Comparison of ENCODE assay signal across 9 cellular contexts in genomic region chr11:111097191-111097590, GRCh38.
A peak's percentile ranks its signal among the peaks of the same experiment; 100 is the strongest.
DNase-seq lines count a peak whose midpoint lies in the region; ATAC-seq and TF ChIP-seq lines count a peak whose summit lies in the region.
"Had no signal": no experiment of that assay in that cellular context is flagged by ENCODE, and none has a peak within 500 bp of the region (broad histone marks: within the 10 kb centered on the region; RNA-seq: fewer than 3 reads in every experiment).

No MANE protein-coding gene starts in this region.

- no peak overlapping the region for H3K27ac Mint-ChIP-seq in IgD-negative memory B cell

- peaks cover 1 to 3% (median 2%) of the 10 kb centered on the region in 3 donors for H3K9me3 Mint-ChIP-seq in IgD-negative memory B cell

- TF ChIP-seq CTCF in AG04450 (IDR thresholded peaks at IDR 0.05; ENCODE audit: low read depth, low read length), result no peak
- no peak for TF ChIP-seq CTCF in coronary artery (IDR thresholded peaks at IDR 0.05)
- TF ChIP-seq CTCF in mucosa of descending colon (IDR thresholded peaks at IDR 0.05), result no peak

- CTCF ChIA-PET in AG04450 (lab: Charles Lee), result interaction anchor here (0.7 kb wide), 1 partner anchor 229 kb away, joined by 9 read pairs; no protein-coding TSS in a partner anchor

- POLR2A ChIA-PET in AG04450 (lab: Yijun Ruan, JAX), result no interaction called here

- peak overlapping the region; percentile 68 to 80 (median 72) for H3K4me3 Mint-ChIP-seq in IgD-negative memory B cell

- H3K4me3 ChIP-seq in AG04450 (ENCODE audit: low read depth, low read length) (peak overlapping the region; percentile 57), coronary artery (peak overlapping the region; percentile 41), mucosa of descending colon (no peak overlapping the region)

- peak; percentile 29 for ATAC-seq in mucosa of descending colon

- no peak overlapping the region for H3K27ac ChIP-seq in AG04450 (ENCODE audit: low read depth, low read length)
- no peak overlapping the region for H3K27ac ChIP-seq in coronary artery
- H3K27ac ChIP-seq: neutrophil had no signal

- H3K4me1 ChIP-seq in mucosa of descending colon (ENCODE audit: low read depth), result no peaks in the 10 kb centered on the region

- intact Hi-C loops in mucosa of descending colon (cut with DNase I, micrococcal nuclease), result no loop called here

- no peaks in the 10 kb centered on the region for H3K36me3 ChIP-seq in mucosa of descending colon (ENCODE audit: low read depth)
- H3K36me3 ChIP-seq: neutrophil had no signal

- peaks cover 7% of the 10 kb centered on the region for H3K27me3 Mint-ChIP-seq in IgD-negative memory B cell

- H3K36me3 Mint-ChIP-seq in IgD-negative memory B cell, result no peaks in the 10 kb centered on the region

- H3K9me3 ChIP-seq in AG04450 (ENCODE audit: control insufficient read depth, insufficient read depth, low read length) (no peaks in the 10 kb centered on the region), mucosa of descending colon (no peaks in the 10 kb centered on the region)
- H3K9me3 ChIP-seq: neutrophil had no signal

- DNase-seq in AG04450 (ENCODE audit: low read depth, low spot score) (peak; percentile 46), coronary artery (ENCODE audit: low spot score) (no peak), mucosa of descending colon (peak in 2 of 3 donors; percentile 34 to 57), NCI-H1436 (lab: John Stamatoyannopoulos, UW) (no peak), cerebellum (ENCODE audit: low spot score) (no peak), NCI-H446 (lab: John Stamatoyannopoulos, UW) (no peak)
- no peak for DNase-seq in activated CD4-positive, alpha-beta T cell treated with anti-CD3 and anti-CD28 coated beads for 1 hour

- peaks cover 4 to 5% (median 5%) of the 10 kb centered on the region in 3 donors for H3K4me1 Mint-ChIP-seq in IgD-negative memory B cell

- H3K27me3 ChIP-seq in AG04450 (ENCODE audit: control insufficient read depth, insufficient read depth, low read length), result no peaks in the 10 kb centered on the region
- H3K27me3 ChIP-seq: neutrophil had no signal

Comparison
In these comparisons a context has a peak if more than half of its experiments do, and no peak if none do; other contexts are left out.
1. DNase-seq: peak in AG04450 (single experiment) and mucosa of descending colon (2 of 3); none in coronary artery (single experiment), NCI-H1436 (single experiment), cerebellum (single experiment), activated CD4-positive, alpha-beta T cell treated with anti-CD3 and anti-CD28 coated beads for 1 hour (single experiment) and NCI-H446 (0 of 2).